In the genomic region with DNA sequence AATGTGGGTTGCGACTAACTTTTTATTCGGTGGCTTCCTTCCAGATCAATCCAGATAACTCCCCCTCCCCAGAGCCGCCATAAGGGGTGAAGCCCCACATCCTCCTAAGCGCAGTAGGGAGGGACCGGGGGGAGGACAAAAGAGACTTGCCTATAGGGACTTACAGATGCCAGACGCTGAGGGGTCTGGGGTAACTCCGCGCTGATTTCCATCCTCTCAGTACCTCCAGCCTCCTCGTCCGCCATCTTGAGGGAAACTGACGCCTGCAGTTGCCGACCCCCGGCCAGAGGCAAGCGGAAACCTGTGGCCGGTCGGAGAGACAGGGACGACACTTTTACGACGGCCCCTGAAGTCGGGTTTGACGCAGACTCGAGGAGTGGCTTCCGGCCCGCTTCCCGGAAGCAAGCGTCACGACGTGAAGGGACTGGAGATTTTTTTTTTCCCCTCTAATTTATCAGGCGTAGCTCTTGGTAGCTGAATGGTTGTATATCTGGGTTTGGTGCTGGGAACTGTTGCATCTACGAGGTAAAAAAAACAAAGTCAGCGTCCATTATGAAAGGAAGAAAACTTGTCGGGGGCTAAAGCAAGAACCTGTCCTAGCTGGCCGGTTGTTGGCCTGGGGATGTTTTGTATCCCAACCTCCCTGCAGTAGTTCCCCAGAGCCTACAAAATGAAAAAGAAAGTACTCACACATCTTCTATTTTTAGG, we compare ENCODE assay signal across 8 cellular contexts. TPM values are rescaled to one million over a fixed set of nuclear protein-coding genes. Genes with fewer than 3 reads are reported as not detected.
DNase-seq lines count a peak whose midpoint lies in the region; FAIRE-seq and TF ChIP-seq lines count a peak whose summit lies in the region.

A gene (minus strand): TSS at position 261 of the 708 bp plus-strand sequence. CDS start 16 bp downstream, at position 245.

- peak within 1 kb of the TSS; percentile 71 for H3K4me3 ChIP-seq in HEK293 (ENCODE audit: low read depth, low read length)
- H3K4me3 ChIP-seq in SK-N-MC = peak within 1 kb of the TSS; percentile 87
- peak within 1 kb of the TSS; percentile 90 for H3K4me3 ChIP-seq in neuron (ENCODE audit: low read length)
- peak within 1 kb of the TSS; percentile 86 to 97 (median 95) for H3K4me3 ChIP-seq in subcutaneous abdominal adipose tissue (ENCODE audit: low read depth in 1 of 5, low read length in 5 of 5)

- peak; percentile 83 for DNase-seq in MV-4-11 (lab: John Stamatoyannopoulos, UW)
- DNase-seq in SK-N-MC (ENCODE audit: low read depth, low spot score) = no peak
- peak; percentile 95 for DNase-seq in activated naive CD4-positive, alpha-beta T cell treated with anti-CD3 and anti-CD28 coated beads for 36 hours
- peak; percentile 53 to 78 for DNase-seq in frontal cortex (ENCODE audit: low spot score in 2 of 2)

- no peak for TF ChIP-seq CTCF in HEK293 (tag by site-specific recombination; IDR thresholded peaks at IDR 0.05)

- peak; percentile 94 for FAIRE-seq in G401.6 (lab: Jason Lieb, UNC)
- no peak for FAIRE-seq in frontal cortex (lab: Jason Lieb, UNC)

- H3K4me1 ChIP-seq in HEK293 (ENCODE audit: control insufficient read depth, insufficient read depth, low read length) (no peaks in the 10 kb centered on the region), neuron (ENCODE audit: insufficient read depth, low read length) (peaks cover 14% of the 10 kb centered on the region), subcutaneous abdominal adipose tissue (ENCODE audit: control insufficient read depth in 5 of 5, insufficient read depth in 5 of 5, low read length in 5 of 5) (peaks cover 0 to 30% (median 22%) of the 10 kb centered on the region in 5 donors)

- H3K9me3 Mint-ChIP-seq in activated naive CD4-positive, alpha-beta T cell treated with anti-CD3 and anti-CD28 coated beads for 36 hours = no peaks in the 10 kb centered on the region

- H3K27ac Mint-ChIP-seq in activated naive CD4-positive, alpha-beta T cell treated with anti-CD3 and anti-CD28 coated beads for 36 hours = peak within 1 kb of the TSS; percentile 95

- no peaks in the 10 kb centered on the region for H3K27me3 ChIP-seq in neuron (ENCODE audit: insufficient read depth, low read length)
- no peaks in the 10 kb centered on the region for H3K27me3 ChIP-seq in subcutaneous abdominal adipose tissue (ENCODE audit: control insufficient read depth in 5 of 5, insufficient read depth in 4 of 5, low read length in 5 of 5)

- H3K4me3 Mint-ChIP-seq in activated naive CD4-positive, alpha-beta T cell treated with anti-CD3 and anti-CD28 coated beads for 36 hours = peak within 1 kb of the TSS; percentile 95

- peaks cover 17% of the 10 kb centered on the region for H3K36me3 Mint-ChIP-seq in activated naive CD4-positive, alpha-beta T cell treated with anti-CD3 and anti-CD28 coated beads for 36 hours (ENCODE audit: low read depth)

- H3K36me3 ChIP-seq in HEK293 (ENCODE audit: control insufficient read depth in 2 of 2, insufficient read depth in 1 of 2, low read length in 2 of 2) (peaks cover 0 to 26% of the 10 kb centered on the region in 2 experiments; a peak in 2 of 3 replicates), SK-N-MC (ENCODE audit: insufficient read depth, low read length) (peaks cover 26% of the 10 kb centered on the region), neuron (ENCODE audit: insufficient read depth, low read length) (peaks cover 24% of the 10 kb centered on the region), subcutaneous abdominal adipose tissue (ENCODE audit: control insufficient read depth in 5 of 5, insufficient read depth in 5 of 5, low read length in 5 of 5) (peaks cover 3 to 8% (median 4%) of the 10 kb centered on the region in 5 donors)

- no peaks in the 10 kb centered on the region for H3K27me3 Mint-ChIP-seq in activated naive CD4-positive, alpha-beta T cell treated with anti-CD3 and anti-CD28 coated beads for 36 hours (ENCODE audit: low read depth)

- peak within 1 kb of the TSS; percentile 95 for H3K9ac ChIP-seq in SK-N-MC (ENCODE audit: insufficient read length)
- H3K9ac ChIP-seq in subcutaneous abdominal adipose tissue (ENCODE audit: low read length in 5 of 5) = peak within 1 kb of the TSS; percentile 89 to 95 (median 94)

- intact Hi-C loops in activated naive CD4-positive, alpha-beta T cell treated with anti-CD3 and anti-CD28 coated beads for 36 hours (cut with micrococcal nuclease) = loop anchor here (1.0 to 10.0 kb wide), 7 partner anchors 17 to 531 kb away; a partner anchor contains a TSS

- POLR2A ChIA-PET in HEK293 (lab: Yijun Ruan, JAX) = interaction anchor here (0.6 to 0.8 kb wide), 2 partner anchors 11 to 12 kb away, joined by 3 to 4 read pairs; no protein-coding TSS in a partner anchor

- H3K4me1 Mint-ChIP-seq in activated naive CD4-positive, alpha-beta T cell treated with anti-CD3 and anti-CD28 coated beads for 36 hours (ENCODE audit: low read depth) = peaks cover 39% of the 10 kb centered on the region

- CTCF ChIA-PET in HEK293 (lab: Yijun Ruan, JAX) = interaction anchor here (0.7 kb wide), 2 partner anchors 427 to 508 kb away, joined by 3 read pairs; no protein-coding TSS in a partner anchor
- CTCF ChIA-PET in activated naive CD4-positive, alpha-beta T cell treated with anti-CD3 and anti-CD28 coated beads for 36 hours (lab: Charles Lee) = interaction anchor here (0.6 to 1.4 kb wide), 5 partner anchors 9 to 107 kb away, joined by 3 to 5 read pairs (median 3); a partner anchor contains a TSS

- H2AFZ ChIP-seq in neuron (ENCODE audit: low read depth, low read length) = peak within 1 kb of the TSS; percentile 64

- H3K27ac ChIP-seq in HEK293 (ENCODE audit: extremely low read depth, low read depth, low read length) (peak within 1 kb of the TSS; percentile 24; the same call in 1 of the 2 replicates), SK-N-MC (peak within 1 kb of the TSS; percentile 76), subcutaneous abdominal adipose tissue (ENCODE audit: low read depth, low read length) (peak within 1 kb of the TSS; percentile 99)

- H3K9me3 ChIP-seq in HEK293 (ENCODE audit: control insufficient read depth, insufficient read depth, low read depth, low read length) (no peaks in the 10 kb centered on the region), SK-N-MC (ENCODE audit: low read depth, low read length) (no peaks in the 10 kb centered on the region), neuron (ENCODE audit: low read length) (peaks cover 4% of the 10 kb centered on the region), subcutaneous abdominal adipose tissue (ENCODE audit: control insufficient read depth in 5 of 5, low read length in 5 of 5) (no peaks in the 10 kb centered on the region)

TF ChIP-seq in HEK293, 187 proteins besides CTCF, POLR2A, EP300 and RAD21 (continues in another document):
- TF ChIP-seq GLI2 (tag by site-specific recombination; IDR thresholded peaks at IDR 0.05; ENCODE audit: borderline replicate concordance, low read depth) = no peak
- no peak for TF ChIP-seq ZNF311 (tag by site-specific recombination; IDR thresholded peaks at IDR 0.05; ENCODE audit: borderline replicate concordance)
- TF ChIP-seq ZNF16 (tag by site-specific recombination; IDR thresholded peaks at IDR 0.05; ENCODE audit: low read depth) = no peak
- peak; percentile 98 for TF ChIP-seq SCRT2 (tag by site-specific recombination; IDR thresholded peaks at IDR 0.05)
- TF ChIP-seq, protein P1, sequence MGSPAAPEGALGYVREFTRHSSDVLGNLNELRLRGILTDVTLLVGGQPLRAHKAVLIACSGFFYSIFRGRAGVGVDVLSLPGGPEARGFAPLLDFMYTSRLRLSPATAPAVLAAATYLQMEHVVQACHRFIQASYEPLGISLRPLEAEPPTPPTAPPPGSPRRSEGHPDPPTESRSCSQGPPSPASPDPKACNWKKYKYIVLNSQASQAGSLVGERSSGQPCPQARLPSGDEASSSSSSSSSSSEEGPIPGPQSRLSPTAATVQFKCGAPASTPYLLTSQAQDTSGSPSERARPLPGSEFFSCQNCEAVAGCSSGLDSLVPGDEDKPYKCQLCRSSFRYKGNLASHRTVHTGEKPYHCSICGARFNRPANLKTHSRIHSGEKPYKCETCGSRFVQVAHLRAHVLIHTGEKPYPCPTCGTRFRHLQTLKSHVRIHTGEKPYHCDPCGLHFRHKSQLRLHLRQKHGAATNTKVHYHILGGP (tag by site-specific recombination; IDR thresholded peaks at IDR 0.05) = no peak
- TF ChIP-seq, protein P2, sequence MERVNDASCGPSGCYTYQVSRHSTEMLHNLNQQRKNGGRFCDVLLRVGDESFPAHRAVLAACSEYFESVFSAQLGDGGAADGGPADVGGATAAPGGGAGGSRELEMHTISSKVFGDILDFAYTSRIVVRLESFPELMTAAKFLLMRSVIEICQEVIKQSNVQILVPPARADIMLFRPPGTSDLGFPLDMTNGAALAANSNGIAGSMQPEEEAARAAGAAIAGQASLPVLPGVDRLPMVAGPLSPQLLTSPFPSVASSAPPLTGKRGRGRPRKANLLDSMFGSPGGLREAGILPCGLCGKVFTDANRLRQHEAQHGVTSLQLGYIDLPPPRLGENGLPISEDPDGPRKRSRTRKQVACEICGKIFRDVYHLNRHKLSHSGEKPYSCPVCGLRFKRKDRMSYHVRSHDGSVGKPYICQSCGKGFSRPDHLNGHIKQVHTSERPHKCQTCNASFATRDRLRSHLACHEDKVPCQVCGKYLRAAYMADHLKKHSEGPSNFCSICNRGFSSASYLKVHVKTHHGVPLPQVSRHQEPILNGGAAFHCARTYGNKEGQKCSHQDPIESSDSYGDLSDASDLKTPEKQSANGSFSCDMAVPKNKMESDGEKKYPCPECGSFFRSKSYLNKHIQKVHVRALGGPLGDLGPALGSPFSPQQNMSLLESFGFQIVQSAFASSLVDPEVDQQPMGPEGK (tag by site-specific recombination; IDR thresholded peaks at IDR 0.05) = peak; percentile 57
- TF ChIP-seq, protein P3, sequence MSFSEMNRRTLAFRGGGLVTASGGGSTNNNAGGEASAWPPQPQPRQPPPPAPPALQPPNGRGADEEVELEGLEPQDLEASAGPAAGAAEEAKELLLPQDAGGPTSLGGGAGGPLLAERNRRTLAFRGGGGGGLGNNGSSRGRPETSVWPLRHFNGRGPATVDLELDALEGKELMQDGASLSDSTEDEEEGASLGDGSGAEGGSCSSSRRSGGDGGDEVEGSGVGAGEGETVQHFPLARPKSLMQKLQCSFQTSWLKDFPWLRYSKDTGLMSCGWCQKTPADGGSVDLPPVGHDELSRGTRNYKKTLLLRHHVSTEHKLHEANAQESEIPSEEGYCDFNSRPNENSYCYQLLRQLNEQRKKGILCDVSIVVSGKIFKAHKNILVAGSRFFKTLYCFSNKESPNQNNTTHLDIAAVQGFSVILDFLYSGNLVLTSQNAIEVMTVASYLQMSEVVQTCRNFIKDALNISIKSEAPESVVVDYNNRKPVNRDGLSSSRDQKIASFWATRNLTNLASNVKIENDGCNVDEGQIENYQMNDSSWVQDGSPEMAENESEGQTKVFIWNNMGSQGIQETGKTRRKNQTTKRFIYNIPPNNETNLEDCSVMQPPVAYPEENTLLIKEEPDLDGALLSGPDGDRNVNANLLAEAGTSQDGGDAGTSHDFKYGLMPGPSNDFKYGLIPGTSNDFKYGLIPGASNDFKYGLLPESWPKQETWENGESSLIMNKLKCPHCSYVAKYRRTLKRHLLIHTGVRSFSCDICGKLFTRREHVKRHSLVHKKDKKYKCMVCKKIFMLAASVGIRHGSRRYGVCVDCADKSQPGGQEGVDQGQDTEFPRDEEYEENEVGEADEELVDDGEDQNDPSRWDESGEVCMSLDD (tag by site-specific recombination; IDR thresholded peaks at IDR 0.05) = no peak

RNA-seq across cellular contexts. Expression of the gene that starts here (rescaled TPM):
- total RNA-seq in activated naive CD4-positive, alpha-beta T cell treated with anti-CD3 and anti-CD28 coated beads for 36 hours = 10 to 100 TPM; 25.2 to 25.9 TPM
- 75.0 TPM for total RNA-seq in frontal cortex

Comparison
In these comparisons a context has a peak if more than half of its experiments do, and no peak if none do; other contexts are left out.
1. H3K27ac ChIP-seq: peak in every context shown above with its lines; median percentile 99 in subcutaneous abdominal adipose tissue; 76 in SK-N-MC; 24 in HEK293.